In genomic region chr22:43301866-43302265, GRCh38 we compare ENCODE assay signal across 31 cellular contexts. TPM values are rescaled to one million over a fixed set of nuclear protein-coding genes. Genes with fewer than 3 reads are reported as not detected.
"Had no signal": no experiment of that assay in that cellular context is flagged by ENCODE, and none has a peak within 500 bp of the region (broad histone marks: within the 10 kb centered on the region; RNA-seq: fewer than 3 reads in every experiment).

No MANE protein-coding gene starts in this region.

- H3K27ac Mint-ChIP-seq: activated naive CD4-positive, alpha-beta T cell treated with anti-CD3 and anti-CD28 coated beads, Interleukin-2, amount 50 U/mL, for 72 hours; activated naive CD8-positive, alpha-beta T cell treated with anti-CD3 and anti-CD28 coated beads, Interleukin-2, amount 50 U/mL, for 24 hours; WTC11 had no signal

- H3K9me3 Mint-ChIP-seq: activated naive CD4-positive, alpha-beta T cell treated with anti-CD3 and anti-CD28 coated beads, Interleukin-2, amount 50 U/mL, for 72 hours; activated naive CD8-positive, alpha-beta T cell treated with anti-CD3 and anti-CD28 coated beads, Interleukin-2, amount 50 U/mL, for 24 hours; activated T-cell treated with anti-CD3 and anti-CD28 coated beads, Interleukin-2, amount 50 U/mL, for 4 hours; WTC11 had no signal

- H3K27ac ChIP-seq: body of pancreas, cardiac muscle cell, SJSA1 had no signal

- H3K36me3 ChIP-seq: ascending aorta, cardiac muscle cell, SJSA1 had no signal

- H3K9me3 ChIP-seq: ascending aorta, body of pancreas, SJSA1 had no signal

- ATAC-seq: activated naive CD4-positive, alpha-beta T cell treated with anti-CD3 and anti-CD28 coated beads, Interleukin-2, amount 50 U/mL, for 72 hours; activated naive CD8-positive, alpha-beta T cell treated with anti-CD3 and anti-CD28 coated beads, Interleukin-2, amount 50 U/mL, for 24 hours; activated T-cell treated with anti-CD3 and anti-CD28 coated beads, Interleukin-2, amount 50 U/mL, for 4 hours; body of pancreas; SK-N-SH treated with all-trans-retinoic acid at 6 μM for 48 hours; WTC11 had no signal

- H3K4me3 ChIP-seq: ascending aorta, body of pancreas, cardiac muscle cell, SJSA1 had no signal

- H3K36me3 Mint-ChIP-seq: activated naive CD4-positive, alpha-beta T cell treated with anti-CD3 and anti-CD28 coated beads, Interleukin-2, amount 50 U/mL, for 72 hours; WTC11 had no signal

- H3K27me3 ChIP-seq: ascending aorta, body of pancreas, cardiac muscle cell, SJSA1 had no signal

- H3K4me3 Mint-ChIP-seq: activated naive CD8-positive, alpha-beta T cell treated with anti-CD3 and anti-CD28 coated beads, Interleukin-2, amount 50 U/mL, for 24 hours; activated T-cell treated with anti-CD3 and anti-CD28 coated beads, Interleukin-2, amount 50 U/mL, for 4 hours; WTC11 had no signal

- DNase-seq: activated CD4-positive, alpha-beta T cell treated with anti-CD3 and anti-CD28 coated beads for 48 hours; activated CD4-positive, alpha-beta T cell treated with anti-CD3 and anti-CD28 coated beads, Interleukin-2, amount 50 U/mL, for 4 hours; activated CD4-positive, CD25-positive, alpha-beta regulatory T cell treated with anti-CD3 and anti-CD28 coated beads, Interleukin-2, amount 50 U/mL, for 72 hours; activated CD8-positive, alpha-beta memory T cell treated with anti-CD3 and anti-CD28 coated beads for 24 hours; activated effector memory CD4-positive, alpha-beta T cell treated with anti-CD3 and anti-CD28 coated beads, Interleukin-2, amount 50 U/mL, for 16 hours; activated naive CD4-positive, alpha-beta T cell treated with Interleukin-2 at 50 U/mL for 16 hours; activated naive CD8-positive, alpha-beta T cell treated with anti-CD3 and anti-CD28 coated beads, Interleukin-2, amount 50 U/mL, for 24 hours; activated T-cell treated with anti-CD3 and anti-CD28 coated beads, Interleukin-2, amount 50 U/mL, for 4 hours; amniotic stem cell; KG1; NCI-H1092; NCI-H1417 treated with DMSO at 0.1 percent for 48 hours; NCI-H1694; NCI-H2029; NCI-H2107; NCI-H2171 treated with DMSO at 0.1 percent for 48 hours; NCI-H226; NCI-H526; NCI-H82; Right ventricle myocardium superior; SW 1271; T-helper 9 cell had no signal

- H3K4me1 ChIP-seq: SJSA1 had no signal

RNA-seq across cellular contexts. Expression of gene SCUBE1, which starts 41.3 kb away (rescaled TPM):
- total RNA-seq: MCF 10A, OCI-LY7, SJSA1 had no signal
